ENCODE assay signal across 16 cellular contexts in genomic region chr9:72454871-72455471, GRCh38.
DNase-seq lines count a peak whose midpoint lies in the region; ATAC-seq, FAIRE-seq and TF ChIP-seq lines count a peak whose summit lies in the region.
"Had no signal": no experiment of that assay in that cellular context is flagged by ENCODE, and none has a peak within 500 bp of the region (broad histone marks: within the 10 kb centered on the region; RNA-seq: fewer than 3 reads in every experiment).

No MANE protein-coding gene starts in this region.

- no peaks in the 10 kb centered on the region for H3K9me2 ChIP-seq in hepatocyte (replicated peaks; ENCODE audit: insufficient read depth)

- TF ChIP-seq CTCF in Panc1 (IDR thresholded peaks at IDR 0.05) = no peak
- no peak for TF ChIP-seq CTCF in hepatocyte (IDR thresholded peaks at IDR 0.05; ENCODE audit: poor library complexity)
- no peak for TF ChIP-seq CTCF in pancreas (IDR thresholded peaks at IDR 0.05)

- no peaks in the 10 kb centered on the region for H3K9me3 ChIP-seq in Panc1 (ENCODE audit: control insufficient read depth, insufficient read depth, low read depth, low read length)
- no peaks in the 10 kb centered on the region for H3K9me3 ChIP-seq in hepatocyte (ENCODE audit: low read depth)
- no peaks in the 10 kb centered on the region for H3K9me3 ChIP-seq in pancreas
- H3K9me3 ChIP-seq: BE2C, mucosa of descending colon had no signal

- intact Hi-C loops in Panc1 (cut with micrococcal nuclease; ENCODE audit: unreplicated experiment) = no loop called here
- intact Hi-C loops in pancreas (cut with DNase I) = no loop called here

- FAIRE-seq in GM19239 (lab: Jason Lieb, UNC) = peak; percentile 35
- no peak for FAIRE-seq in pancreas (lab: Jason Lieb, UNC)
- FAIRE-seq in HTR-8/SVneo (lab: Jason Lieb, UNC) = no peak
- no peak for FAIRE-seq in RCC 7860 (lab: Jason Lieb, UNC)
- FAIRE-seq: endothelial cell of umbilical vein had no signal

- in situ Hi-C loops in Panc1 (cut with HindIII; ENCODE audit: low pct_unique_long_range_greater_than_20kb, low sequenced_read_pairs) = no loop called here

- BruUV-seq in Panc1 (replicated peaks; lab: Mats Ljungman, UMichigan) = no TSS peak

- H3K4me1 ChIP-seq in Panc1 (ENCODE audit: control insufficient read depth, insufficient read depth, low read length) (peaks cover 5% of the 10 kb centered on the region; the same call in 1 of the 2 replicates), hepatocyte (ENCODE audit: insufficient read depth) (peaks cover 17% of the 10 kb centered on the region), pancreas (peaks cover 33 to 50% (median 36%) of the 10 kb centered on the region in 3 donors)
- H3K4me1 ChIP-seq: BE2C had no signal

- ATAC-seq in Panc1 (peak; percentile 38; the same call in 1 of the 2 replicates), pancreas (peak in 3 of 4 donors; percentile 35 to 56 (median 49))
- ATAC-seq: mucosa of descending colon had no signal

- CTCF ChIA-PET in Panc1 (lab: Charles Lee) = no interaction called here

- H3K4me2 ChIP-seq in hepatocyte = peak overlapping the region; percentile 43

- no peaks in the 10 kb centered on the region for H3K79me2 ChIP-seq in hepatocyte

- H3K27me3 ChIP-seq in Panc1 (ENCODE audit: control insufficient read depth, insufficient read depth, low read length) (no peaks in the 10 kb centered on the region), hepatocyte (no peaks in the 10 kb centered on the region), pancreas (no peaks in the 10 kb centered on the region)
- H3K27me3 ChIP-seq: BE2C had no signal

- H3K4me3 ChIP-seq in Panc1 (ENCODE audit: low read depth in 2 of 2, low read length in 2 of 2) = no peak overlapping the region
- H3K4me3 ChIP-seq in hepatocyte = no peak overlapping the region
- no peak overlapping the region for H3K4me3 ChIP-seq in pancreas
- H3K4me3 ChIP-seq: mucosa of descending colon had no signal

- 46% methylated on average over 2 of the region's 2 CpGs for WGBS in hepatocyte (ENCODE audit: low lambda C conversion rate, missing lambda C conversion rate)
- WGBS in pancreas, 2 donors = 52 to 54% methylated on average over 2 of the region's 2 CpGs

- DNase-seq in GM19239 (ENCODE audit: insufficient read length, low spot score) (no peak), Panc1 (ENCODE audit: low read depth, low spot score) (no peak), hepatocyte (ENCODE audit: low spot score) (no peak), pancreas (no peak), HTR-8/SVneo (ENCODE audit: insufficient read length, low spot score) (no peak), epidermal melanocyte (ENCODE audit: insufficient read length, low spot score) (no peak), RCC 7860 (ENCODE audit: low spot score) (no peak), T-helper 9 cell (no peak)
- DNase-seq: activated CD4-positive, alpha-beta memory T cell treated with anti-CD3 and anti-CD28 coated beads for 36 hours; BE2C; HCEC 1CT; mucosa of descending colon; NCI-H1048; stimulated activated CD4-positive, alpha-beta T cell treated with anti-CD3 and anti-CD28 coated beads, Interleukin-4, amount 100 ng/mL, for 4 hours; stimulated activated naive CD4-positive, alpha-beta T cell had no signal

- H2AFZ ChIP-seq in hepatocyte = no peak overlapping the region

- no peaks in the 10 kb centered on the region for H4K20me1 ChIP-seq in hepatocyte (ENCODE audit: insufficient read depth, poor library complexity, severe bottlenecking)

- POLR2A ChIA-PET in Panc1 (lab: Charles Lee) = no interaction called here

- H3K36me3 ChIP-seq in Panc1 (ENCODE audit: control insufficient read depth, insufficient read depth, low read length) (no peaks in the 10 kb centered on the region), hepatocyte (replicated peaks; ENCODE audit: insufficient read depth, low read depth) (no peaks in the 10 kb centered on the region), pancreas (no peaks in the 10 kb centered on the region)
- H3K36me3 ChIP-seq: BE2C had no signal

- H3K27ac ChIP-seq in Panc1 (ENCODE audit: low read length) = peak overlapping the region; percentile 76
- H3K27ac ChIP-seq in hepatocyte = peak overlapping the region; percentile 55
- H3K27ac ChIP-seq in pancreas = peak overlapping the region in 2 of 4 donors; percentile 55 to 63
